In genomic region chr3:48422272-48422671, GRCh38 we compare ENCODE assay signal across 23 cellular contexts. TPM values are rescaled to one million over a fixed set of nuclear protein-coding genes. Genes with fewer than 3 reads are reported as not detected.
DNase-seq lines count a peak whose midpoint lies in the region; ATAC-seq and TF ChIP-seq lines count a peak whose summit lies in the region.
"Had no signal": no experiment of that assay in that cellular context is flagged by ENCODE, and none has a peak within 500 bp of the region (broad histone marks: within the 10 kb centered on the region; RNA-seq: fewer than 3 reads in every experiment).

No MANE protein-coding gene starts in this region.

- H3K36me3 ChIP-seq in DND-41 (ENCODE audit: insufficient read depth, low read length): no peaks in the 10 kb centered on the region
- no peaks in the 10 kb centered on the region for H3K36me3 ChIP-seq in HCT116 (ENCODE audit: control insufficient read depth in 1 of 2, insufficient read depth in 2 of 2, low read length in 2 of 2)
- no peaks in the 10 kb centered on the region for H3K36me3 ChIP-seq in colonic mucosa

- H3K9me3 ChIP-seq in DND-41 (ENCODE audit: insufficient read depth, low read length, severe bottlenecking) (no peaks in the 10 kb centered on the region), HCT116 (ENCODE audit: control insufficient read depth in 1 of 2, insufficient read depth in 1 of 2, low read depth in 1 of 2, low read length in 2 of 2) (no peaks in the 10 kb centered on the region), colonic mucosa (no peaks in the 10 kb centered on the region)
- H3K9me3 ChIP-seq: esophagus muscularis mucosa, heart left ventricle, Peyer's patch had no signal

- H4K20me1 ChIP-seq in DND-41 (ENCODE audit: insufficient read depth, low read length): 0 out of 2 replicates have a peak, but pooled peaks cover 4% of the 10 kb centered on the region
- no peaks in the 10 kb centered on the region for H4K20me1 ChIP-seq in HCT116 (ENCODE audit: insufficient read depth)

- ATAC-seq in DND-41 (ENCODE audit: insufficient read depth, low read depth) (0 out of 3 replicates have a peak, but pooled peaks have one; percentile 6), HCT116 (peak; percentile 57), left colon (peak; percentile 8)
- ATAC-seq in activated CD8-positive, alpha-beta T cell treated with anti-CD3 and anti-CD28 coated beads for 36 hours: no peak
- ATAC-seq: activated CD4-positive, CD25-positive, alpha-beta regulatory T cell treated with anti-CD3 and anti-CD28 coated beads, Interleukin-2, amount 50 U/mL, for 24 hours; heart left ventricle had no signal

- H2AFZ ChIP-seq in DND-41 (ENCODE audit: low read depth, low read length) (no peak overlapping the region), HCT116 (ENCODE audit: low read depth, low read length, poor library complexity, severe bottlenecking) (no peak overlapping the region)

- intact Hi-C loops in HCT116 (cut with micrococcal nuclease) (no loop called here), left colon (cut with DNase I, micrococcal nuclease) (no loop called here), colonic mucosa (cut with DNase I) (no loop called here)
- intact Hi-C loops in activated CD8-positive, alpha-beta T cell treated with anti-CD3 and anti-CD28 coated beads for 36 hours (cut with micrococcal nuclease): no loop called here

- TF ChIP-seq POLR2A in HCT116 (IDR thresholded peaks at IDR 0.05; ENCODE audit: borderline replicate concordance, extremely low read depth, insufficient read depth, insufficient read length): no peak

- H3K4me1 Mint-ChIP-seq in activated CD8-positive, alpha-beta T cell treated with anti-CD3 and anti-CD28 coated beads for 36 hours (ENCODE audit: low read depth): no peaks in the 10 kb centered on the region
- H3K4me1 Mint-ChIP-seq: CD8-positive, alpha-beta memory T cell had no signal

- no peaks in the 10 kb centered on the region for H3K9me2 ChIP-seq in HCT116 (ENCODE audit: insufficient read depth)

- DNase-seq in DND-41: no peak
- DNase-seq in HCT116 (ENCODE audit: low read depth, low spot score): no peak
- DNase-seq in activated CD8-positive, alpha-beta T cell treated with anti-CD3 and anti-CD28 coated beads for 36 hours: peak; percentile 16
- no peak for DNase-seq in left colon
- DNase-seq in NCI-H1694 (lab: John Stamatoyannopoulos, UW): no peak
- DNase-seq in hepatic stellate cell (ENCODE audit: low spot score): no peak
- DNase-seq in HUDEP-2 (lab: John Stamatoyannopoulos, UW; ENCODE audit: unreplicated experiment in 76 of 76): no peak
- no peak for DNase-seq in colonic mucosa
- DNase-seq: activated effector memory CD4-positive, alpha-beta T cell treated with anti-CD3 and anti-CD28 coated beads, Interleukin-2, amount 50 U/mL, for 16 hours; CD8-positive, alpha-beta memory T cell; HFFc6; mesenchymal stem cell; NCI-H2029 treated with DMSO at 0.1 percent for 48 hours; NCI-H69; Peyer's patch had no signal

- RAD21 ChIA-PET in HCT116 (lab: Charles Lee; ENCODE audit: low non-redundant PET in 1 of 2, low total read pairs in 2 of 2, uncharacterized antibody in 2 of 2, unreplicated experiment in 2 of 2): no interaction called here

- TF ChIP-seq RAD21 in HCT116 (IDR thresholded peaks at IDR 0.05; ENCODE audit: low read depth): no peak

- no peaks in the 10 kb centered on the region for H3K36me3 Mint-ChIP-seq in activated CD8-positive, alpha-beta T cell treated with anti-CD3 and anti-CD28 coated beads for 36 hours (ENCODE audit: low read depth)
- H3K36me3 Mint-ChIP-seq: CD8-positive, alpha-beta memory T cell had no signal

- H3K4me1 ChIP-seq in DND-41 (ENCODE audit: insufficient read depth, low read length) (no peaks in the 10 kb centered on the region), HCT116 (ENCODE audit: control insufficient read depth in 1 of 2, insufficient read depth in 2 of 2, low read length in 2 of 2) (no peaks in the 10 kb centered on the region; a peak in 1 of 4 replicates), colonic mucosa (peaks cover 10% of the 10 kb centered on the region)

- H3K79me2 ChIP-seq in DND-41 (ENCODE audit: insufficient read depth, low read length) (no peaks in the 10 kb centered on the region), HCT116 (ENCODE audit: insufficient read depth, low read length) (no peaks in the 10 kb centered on the region)

- H3K27me3 ChIP-seq in DND-41 (ENCODE audit: insufficient read depth, low read length, poor library complexity) (no peaks in the 10 kb centered on the region), HCT116 (ENCODE audit: insufficient read depth, low read length) (no peaks in the 10 kb centered on the region), colonic mucosa (no peaks in the 10 kb centered on the region)
- H3K27me3 ChIP-seq: esophagus muscularis mucosa, heart left ventricle, Peyer's patch had no signal

- H3K4me2 ChIP-seq in DND-41 (ENCODE audit: insufficient read depth, low read length) (no peak overlapping the region), HCT116 (ENCODE audit: low read length) (no peak overlapping the region)

- no peak overlapping the region for H3K4me3 Mint-ChIP-seq in activated CD8-positive, alpha-beta T cell treated with anti-CD3 and anti-CD28 coated beads for 36 hours
- H3K4me3 Mint-ChIP-seq: CD8-positive, alpha-beta memory T cell; dendritic cell treated with granulocyte-macrophage colony-stimulating factor and Interleukin-4, amounts not matched to agents 40 ng/mL and 50 ng/mL, for 4 days; HFFc6; neural crest cell; T-helper 1 cell treated with Interleukin-12 subunit alpha and Interleukin-12 subunit beta and Interleukin-4 antibody, amounts not matched to agents 30 μg/mL and 1 μg/mL, for 36 hours had no signal

- H3K9me3 Mint-ChIP-seq in activated CD8-positive, alpha-beta T cell treated with anti-CD3 and anti-CD28 coated beads for 36 hours: no peaks in the 10 kb centered on the region
- H3K9me3 Mint-ChIP-seq: CD8-positive, alpha-beta memory T cell; dendritic cell treated with granulocyte-macrophage colony-stimulating factor and Interleukin-4, amounts not matched to agents 40 ng/mL and 50 ng/mL, for 4 days; HFFc6; neural crest cell; T-helper 1 cell treated with Interleukin-12 subunit alpha and Interleukin-12 subunit beta and Interleukin-4 antibody, amounts not matched to agents 30 μg/mL and 1 μg/mL, for 36 hours had no signal

- H3K9ac ChIP-seq in DND-41 (ENCODE audit: low read depth, low read length): no peak overlapping the region
- H3K9ac ChIP-seq in HCT116 (ENCODE audit: low read length): no peak overlapping the region
- H3K9ac ChIP-seq in colonic mucosa (ENCODE audit: low read depth in 2 of 2, low read length in 2 of 2): peak overlapping the region in 1 of 2 donors; percentile 19

- POLR2A ChIA-PET in HCT116 (lab: Charles Lee): no interaction called here
- POLR2A ChIA-PET in activated CD8-positive, alpha-beta T cell treated with anti-CD3 and anti-CD28 coated beads for 36 hours (lab: Charles Lee): interaction anchor here (1.0 to 1.5 kb wide), 2 partner anchors 17 to 154 kb away, joined by 3 read pairs; no protein-coding TSS in a partner anchor

- no peak overlapping the region for H3K27ac Mint-ChIP-seq in activated CD8-positive, alpha-beta T cell treated with anti-CD3 and anti-CD28 coated beads for 36 hours
- H3K27ac Mint-ChIP-seq: dendritic cell treated with granulocyte-macrophage colony-stimulating factor and Interleukin-4, amounts not matched to agents 40 ng/mL and 50 ng/mL, for 4 days; HFFc6; T-helper 1 cell treated with Interleukin-12 subunit alpha and Interleukin-12 subunit beta and Interleukin-4 antibody, amounts not matched to agents 30 μg/mL and 1 μg/mL, for 36 hours had no signal

- no TSS peak for BruUV-seq in HCT116 (replicated peaks; lab: Mats Ljungman, UMichigan)

- TF ChIP-seq CTCF in DND-41 (IDR thresholded peaks at IDR 0.05; ENCODE audit: borderline replicate concordance, extremely low read depth, low read length, poor library complexity, severe bottlenecking): peak; percentile 15
- peak in 2 of 3 experiments; percentile 25 to 36; a peak in 3 of 6 replicates for TF ChIP-seq CTCF in HCT116 (IDR thresholded peaks at IDR 0.05 in 2 of 3, conservative IDR thresholded peaks at IDR 0.05 in 1 of 3; ENCODE audit: borderline replicate concordance in 1 of 3, insufficient read depth in 1 of 3, low read depth in 2 of 3, low read length in 2 of 3)
- no peak for TF ChIP-seq CTCF in activated CD8-positive, alpha-beta T cell treated with anti-CD3 and anti-CD28 coated beads for 36 hours (IDR thresholded peaks at IDR 0.05)
- TF ChIP-seq CTCF in colonic mucosa (IDR thresholded peaks at IDR 0.05): no peak

- CTCF ChIA-PET in HCT116 (lab: Charles Lee): interaction anchor here (2.0 to 3.5 kb wide), 2 partner anchors 14 to 21 kb away, joined by 7 to 18 read pairs; no protein-coding TSS in a partner anchor
- CTCF ChIA-PET in activated CD8-positive, alpha-beta T cell treated with anti-CD3 and anti-CD28 coated beads for 36 hours (lab: Charles Lee): interaction anchor here (0.8 to 3.4 kb wide), 4 partner anchors 10 to 144 kb away, joined by 3 to 18 read pairs (median 10); no protein-coding TSS in a partner anchor

- H3K4me3 ChIP-seq in DND-41 (ENCODE audit: low read depth in 1 of 2, low read length in 2 of 2) (no peak overlapping the region), HCT116 (replicated peaks in 1 of 2; ENCODE audit: low read depth in 1 of 2, low read length in 2 of 2) (no peak overlapping the region), colonic mucosa (no peak overlapping the region)
- H3K4me3 ChIP-seq: esophagus muscularis mucosa, heart left ventricle, Peyer's patch had no signal

- no peaks in the 10 kb centered on the region for H3K27me3 Mint-ChIP-seq in activated CD8-positive, alpha-beta T cell treated with anti-CD3 and anti-CD28 coated beads for 36 hours

- H3K27ac ChIP-seq in DND-41 (ENCODE audit: low read length) (no peak overlapping the region), HCT116 (ENCODE audit: low read depth, low read length) (no peak overlapping the region), colonic mucosa (no peak overlapping the region)
- H3K27ac ChIP-seq: heart left ventricle, Peyer's patch had no signal

RNA-seq across cellular contexts. Expression of gene PLXNB1, which starts 7.6 kb away (rescaled TPM):
- total RNA-seq in HCT116 (2021; ENCODE audit: unreplicated experiment) (35.6 TPM), left colon (100 to 1,000 TPM in 1 of 2 donors, 10 to 100 TPM in 1; 91.1 to 114 TPM), colonic mucosa (100 to 1,000 TPM in 1 of 2 donors, 10 to 100 TPM in 1; 70.6 to 131 TPM)
- 29.6 and 32.1 TPM in 2 replicates for polyA plus RNA-seq in HCT116 (2012)
- total RNA-seq in activated CD8-positive, alpha-beta T cell treated with anti-CD3 and anti-CD28 coated beads for 36 hours: 1 to 10 TPM; 3.7 TPM

RNA-seq across cellular contexts. Expression of gene CCDC51, which starts 17.6 kb away (rescaled TPM):
- total RNA-seq in HCT116 (2021; ENCODE audit: unreplicated experiment) (29.3 TPM), left colon (10 to 100 TPM; 13.3 to 21.2 TPM), colonic mucosa (10 to 100 TPM; 11.8 to 21.5 TPM)
- polyA plus RNA-seq in HCT116 (2012): 21.0 and 26.8 TPM in 2 replicates
- 10 to 100 TPM; 25.3 to 28.3 TPM for total RNA-seq in activated CD8-positive, alpha-beta T cell treated with anti-CD3 and anti-CD28 coated beads for 36 hours

RNA-seq across cellular contexts. Expression of gene TMA7, which starts 17.8 kb away (rescaled TPM):
- total RNA-seq in HCT116 (2021; ENCODE audit: unreplicated experiment): 334 TPM
- polyA plus RNA-seq in HCT116 (2012): 294 and 408 TPM in 2 replicates
- 100 to 1,000 TPM; 312 to 334 TPM for total RNA-seq in activated CD8-positive, alpha-beta T cell treated with anti-CD3 and anti-CD28 coated beads for 36 hours
- 100 to 1,000 TPM; 165 to 192 TPM for total RNA-seq in left colon
- 100 to 1,000 TPM; 185 to 259 TPM for total RNA-seq in colonic mucosa

RNA-seq across cellular contexts. Expression of gene ATRIP, which starts 24.3 kb away (rescaled TPM):
- total RNA-seq in HCT116 (2021; ENCODE audit: unreplicated experiment) (15.6 TPM), left colon (1 to 10 TPM; 3.8 to 4.4 TPM), colonic mucosa (1 to 10 TPM; 3.2 to 8.6 TPM)
- polyA plus RNA-seq in HCT116 (2012): 10.0 and 10.3 TPM in 2 replicates
- 10 to 100 TPM; 12.4 to 15.0 TPM for total RNA-seq in activated CD8-positive, alpha-beta T cell treated with anti-CD3 and anti-CD28 coated beads for 36 hours

RNA-seq across cellular contexts. Expression of gene FBXW12, which starts 50.3 kb away (rescaled TPM):
- total RNA-seq in HCT116 (2021; ENCODE audit: unreplicated experiment): not detected
- polyA plus RNA-seq in HCT116 (2012): 0.07 TPM in 1 of 2 replicates, not detected in the other
- total RNA-seq in activated CD8-positive, alpha-beta T cell treated with anti-CD3 and anti-CD28 coated beads for 36 hours: not detected
- not detected for total RNA-seq in left colon
- not detected for total RNA-seq in colonic mucosa
- total RNA-seq: CD8-positive, alpha-beta memory T cell; heart left ventricle; HFFc6; Peyer's patch; renal cortical epithelial cell had no signal
- polyA plus RNA-seq: AG04450; CD8-positive, alpha-beta memory T cell; heart left ventricle had no signal

Comparison
In these comparisons a context has a peak if more than half of its experiments do, and no peak if none do; other contexts are left out.
1. CTCF ChIP-seq: peak in DND-41 (single experiment) and HCT116 (2 of 3); none in activated CD8-positive, alpha-beta T cell treated with anti-CD3 and anti-CD28 coated beads for 36 hours (single experiment) and colonic mucosa (single experiment).